13 cellular contexts compared by ENCODE assay signal in genomic region chr1:240169188-240169587, GRCh38.
DNase-seq lines count a peak whose midpoint lies in the region; ATAC-seq and TF ChIP-seq lines count a peak whose summit lies in the region.
"Had no signal": no experiment of that assay in that cellular context is flagged by ENCODE, and none has a peak within 500 bp of the region (broad histone marks: within the 10 kb centered on the region; RNA-seq: fewer than 3 reads in every experiment).

No MANE protein-coding gene starts in this region.

- no peak overlapping the region for H4K91ac ChIP-seq in neuronal stem cell (ENCODE audit: low read depth, low read length, poor library complexity)

- no peak overlapping the region for H3K27ac ChIP-seq in psoas muscle
- no peak overlapping the region for H3K27ac ChIP-seq in neuronal stem cell (replicated peaks; ENCODE audit: low read length)
- H3K27ac ChIP-seq: esophagus squamous epithelium, sigmoid colon had no signal

- H3K36me3 ChIP-seq in psoas muscle (ENCODE audit: insufficient read depth in 1 of 2, low read depth in 1 of 2) (no peaks in the 10 kb centered on the region), neuronal stem cell (replicated peaks in 1 of 2; ENCODE audit: control insufficient read depth in 2 of 2, insufficient read depth in 2 of 2, low read length in 2 of 2) (peaks cover 0 to 3% of the 10 kb centered on the region in 2 donors)
- H3K36me3 ChIP-seq: esophagus squamous epithelium, sigmoid colon had no signal

- H3K4me3 ChIP-seq in psoas muscle: no peak overlapping the region
- H3K4me3 ChIP-seq in neuronal stem cell (ENCODE audit: low read length in 2 of 2): no peak overlapping the region
- H3K4me3 ChIP-seq: esophagus squamous epithelium, sigmoid colon had no signal

- H4K8ac ChIP-seq in neuronal stem cell (ENCODE audit: low read depth, low read length): no peak overlapping the region

- no peak overlapping the region for H2BK15ac ChIP-seq in neuronal stem cell (ENCODE audit: low read length)

- no peak overlapping the region for H2BK12ac ChIP-seq in neuronal stem cell (ENCODE audit: low read length)

- H3K18ac ChIP-seq in neuronal stem cell (ENCODE audit: low read length): no peak overlapping the region

- no peak overlapping the region for H2BK5ac ChIP-seq in neuronal stem cell (ENCODE audit: low read length)

- no peaks in the 10 kb centered on the region for H3K27me3 ChIP-seq in psoas muscle (ENCODE audit: insufficient read depth in 3 of 3, low read length in 2 of 3)
- no peaks in the 10 kb centered on the region for H3K27me3 ChIP-seq in neuronal stem cell (ENCODE audit: control insufficient read depth in 3 of 3, insufficient read depth in 3 of 3, low read depth in 1 of 3, low read length in 3 of 3)
- H3K27me3 ChIP-seq: esophagus squamous epithelium, sigmoid colon had no signal

- H2AK5ac ChIP-seq in neuronal stem cell (ENCODE audit: low read depth, low read length): no peak overlapping the region

- peaks cover 13% of the 10 kb centered on the region for H3K9me3 ChIP-seq in psoas muscle
- H3K9me3 ChIP-seq in neuronal stem cell (replicated peaks in 1 of 2; ENCODE audit: control insufficient read depth in 2 of 2, insufficient read depth in 1 of 2, low read depth in 1 of 2, low read length in 2 of 2): no peaks in the 10 kb centered on the region

- TF ChIP-seq CTCF in psoas muscle (IDR thresholded peaks at IDR 0.05): no peak

- H3K79me1 ChIP-seq in neuronal stem cell (ENCODE audit: low read depth, low read length): no peaks in the 10 kb centered on the region

- intact Hi-C loops in psoas muscle (cut with DNase I): no loop called here

- no peak overlapping the region for H3K4ac ChIP-seq in neuronal stem cell (ENCODE audit: low read length)

- no peak overlapping the region for H3K9ac ChIP-seq in neuronal stem cell (ENCODE audit: low read depth, low read length, poor library complexity)

- peak; percentile 75 for ATAC-seq in SK-N-SH treated with all-trans-retinoic acid at 6 μM for 48 hours
- ATAC-seq in psoas muscle: no peak

- no peak overlapping the region for H2BK120ac ChIP-seq in neuronal stem cell (ENCODE audit: low read depth, low read length)

- H3K4me2 ChIP-seq in neuronal stem cell (ENCODE audit: insufficient read depth, low read length, poor library complexity, severe bottlenecking): no peak overlapping the region

- DNase-seq in AG20443 (ENCODE audit: low spot score) (peak; percentile 29), HT-29 (ENCODE audit: low spot score) (peak; percentile 15), iPS-NIHi11 (ENCODE audit: low spot score) (peak; percentile 12), psoas muscle (no peak), 8988T (no peak), neuronal stem cell (ENCODE audit: low spot score) (no peak)
- DNase-seq in activated T-cell treated with anti-CD3 and anti-CD28 coated beads, Interleukin-2, amount 50 U/mL, for 1 hour: no peak
- DNase-seq: activated CD4-positive, alpha-beta T cell treated with anti-CD3 and anti-CD28 coated beads, Interleukin-2, amount 50 U/mL, for 48 hours; esophagus squamous epithelium; GDM1; MV-4-11; sigmoid colon had no signal

- H3K4me1 ChIP-seq in psoas muscle (no peaks in the 10 kb centered on the region), neuronal stem cell (ENCODE audit: control insufficient read depth in 2 of 2, insufficient read depth in 1 of 2, low read depth in 1 of 2, low read length in 2 of 2) (no peaks in the 10 kb centered on the region)
- H3K4me1 ChIP-seq: esophagus squamous epithelium had no signal

- no peak overlapping the region for H2AFZ ChIP-seq in neuronal stem cell (ENCODE audit: low read length)

- WGBS in psoas muscle, 3 donors: 81 to 86% (median 84%) methylated on average over 7 of the region's 7 CpGs
- WGBS in neuronal stem cell (ENCODE audit: extremely low coverage in 2 of 2, insufficient read length in 2 of 2, insufficient replicate concordance in 1 of 2), 2 donors: no CpG with 5 or more reads among the region's 7 CpGs

- no peak overlapping the region for H3K14ac ChIP-seq in neuronal stem cell (ENCODE audit: low read length)

- H3K23ac ChIP-seq in neuronal stem cell (ENCODE audit: low read depth, low read length, poor library complexity): no peak overlapping the region

TF ChIP-seq in SK-N-SH treated with all-trans-retinoic acid at 6 μM for 48 hours, 23 proteins besides CTCF, POLR2A, EP300 and RAD21 (continues in another document):
- no peak for TF ChIP-seq CSRNP3 (CRISPR knock-in tag; IDR thresholded peaks at IDR 0.05)
- TF ChIP-seq ZNF70 (CRISPR knock-in tag; IDR thresholded peaks at IDR 0.05): no peak
- no peak for TF ChIP-seq ZC3H10 (CRISPR knock-in tag; IDR thresholded peaks at IDR 0.05)
- TF ChIP-seq ZNF8 (CRISPR knock-in tag; IDR thresholded peaks at IDR 0.05): no peak
- no peak for TF ChIP-seq PPARA (CRISPR knock-in tag; IDR thresholded peaks at IDR 0.05; ENCODE audit: borderline replicate concordance)
- TF ChIP-seq ZFP30 (CRISPR knock-in tag; IDR thresholded peaks at IDR 0.05): no peak
- no peak for TF ChIP-seq ESRRG (CRISPR knock-in tag; IDR thresholded peaks at IDR 0.05)
- no peak for TF ChIP-seq TOX (CRISPR knock-in tag; IDR thresholded peaks at IDR 0.05; ENCODE audit: borderline replicate concordance)
- no peak for TF ChIP-seq CSDC2 (CRISPR knock-in tag; IDR thresholded peaks at IDR 0.05)
- no peak for TF ChIP-seq ZNF565 (CRISPR knock-in tag; conservative IDR thresholded peaks at IDR 0.05; ENCODE audit: low read depth)
- TF ChIP-seq BACH2 (CRISPR knock-in tag; IDR thresholded peaks at IDR 0.05; ENCODE audit: borderline replicate concordance): no peak
- no peak for TF ChIP-seq RARB (CRISPR knock-in tag; IDR thresholded peaks at IDR 0.05)
- TF ChIP-seq, protein P1, sequence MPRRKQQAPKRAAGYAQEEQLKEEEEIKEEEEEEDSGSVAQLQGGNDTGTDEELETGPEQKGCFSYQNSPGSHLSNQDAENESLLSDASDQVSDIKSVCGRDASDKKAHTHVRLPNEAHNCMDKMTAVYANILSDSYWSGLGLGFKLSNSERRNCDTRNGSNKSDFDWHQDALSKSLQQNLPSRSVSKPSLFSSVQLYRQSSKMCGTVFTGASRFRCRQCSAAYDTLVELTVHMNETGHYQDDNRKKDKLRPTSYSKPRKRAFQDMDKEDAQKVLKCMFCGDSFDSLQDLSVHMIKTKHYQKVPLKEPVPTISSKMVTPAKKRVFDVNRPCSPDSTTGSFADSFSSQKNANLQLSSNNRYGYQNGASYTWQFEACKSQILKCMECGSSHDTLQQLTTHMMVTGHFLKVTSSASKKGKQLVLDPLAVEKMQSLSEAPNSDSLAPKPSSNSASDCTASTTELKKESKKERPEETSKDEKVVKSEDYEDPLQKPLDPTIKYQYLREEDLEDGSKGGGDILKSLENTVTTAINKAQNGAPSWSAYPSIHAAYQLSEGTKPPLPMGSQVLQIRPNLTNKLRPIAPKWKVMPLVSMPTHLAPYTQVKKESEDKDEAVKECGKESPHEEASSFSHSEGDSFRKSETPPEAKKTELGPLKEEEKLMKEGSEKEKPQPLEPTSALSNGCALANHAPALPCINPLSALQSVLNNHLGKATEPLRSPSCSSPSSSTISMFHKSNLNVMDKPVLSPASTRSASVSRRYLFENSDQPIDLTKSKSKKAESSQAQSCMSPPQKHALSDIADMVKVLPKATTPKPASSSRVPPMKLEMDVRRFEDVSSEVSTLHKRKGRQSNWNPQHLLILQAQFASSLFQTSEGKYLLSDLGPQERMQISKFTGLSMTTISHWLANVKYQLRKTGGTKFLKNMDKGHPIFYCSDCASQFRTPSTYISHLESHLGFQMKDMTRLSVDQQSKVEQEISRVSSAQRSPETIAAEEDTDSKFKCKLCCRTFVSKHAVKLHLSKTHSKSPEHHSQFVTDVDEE (CRISPR knock-in tag; IDR thresholded peaks at IDR 0.05): no peak
- no peak for TF ChIP-seq GLIS3 (CRISPR knock-in tag; IDR thresholded peaks at IDR 0.05)
- TF ChIP-seq ISL1 (CRISPR knock-in tag; IDR thresholded peaks at IDR 0.05): no peak
- no peak for TF ChIP-seq POU6F1 (CRISPR knock-in tag; IDR thresholded peaks at IDR 0.05; ENCODE audit: borderline replicate concordance, low read depth)
- no peak for TF ChIP-seq ZFP3 (CRISPR knock-in tag; IDR thresholded peaks at IDR 0.05)
- no peak for TF ChIP-seq ARNTL (CRISPR knock-in tag; IDR thresholded peaks at IDR 0.05; ENCODE audit: borderline replicate concordance, low read depth)

Comparison
In these comparisons a context has a peak if more than half of its experiments do, and no peak if none do; other contexts are left out.
1. DNase-seq: peak in AG20443 (single experiment), HT-29 (single experiment) and iPS-NIHi11 (single experiment); none in psoas muscle (0 of 2), activated T-cell treated with anti-CD3 and anti-CD28 coated beads, Interleukin-2, amount 50 U/mL, for 1 hour (single experiment), 8988T (single experiment) and neuronal stem cell (single experiment).